8 cellular contexts compared by ENCODE assay signal in genomic region chr22:39170825-39171622, GRCh38. TPM values are rescaled to one million over a fixed set of nuclear protein-coding genes. Genes with fewer than 3 reads are reported as not detected.
A peak's percentile ranks its signal among the peaks of the same experiment; 100 is the strongest.
DNase-seq lines count a peak whose midpoint lies in the region; ATAC-seq and TF ChIP-seq lines count a peak whose summit lies in the region.

No MANE protein-coding gene starts in this region.

- no peak overlapping the region for H4K8ac ChIP-seq in H9 (replicated peaks; ENCODE audit: insufficient read length, low read depth, low read length)

- no peak overlapping the region for H2BK120ac ChIP-seq in H9 (ENCODE audit: low read depth, low read length, poor library complexity, severe bottlenecking)

- no peak overlapping the region for H2BK15ac ChIP-seq in H9 (ENCODE audit: low read depth, low read length)

- H2BK5ac ChIP-seq in H9 (ENCODE audit: insufficient read length, low read length), result peak overlapping the region; percentile 54

- peak overlapping the region; percentile 92 for H2BK12ac ChIP-seq in H9 (ENCODE audit: insufficient read length, low read depth, low read length)

- no CpG with 5 or more reads among the region's 28 CpGs for WGBS in H9 (ENCODE audit: extremely low coverage, insufficient read length, low lambda C conversion rate)

- H3K9me3 ChIP-seq in H9 (ENCODE audit: control insufficient read depth, low read depth, low read length), result no peaks in the 10 kb centered on the region

- H3K79me1 ChIP-seq in H9 (ENCODE audit: insufficient read depth, low read depth, low read length, poor library complexity, severe bottlenecking), result no peaks in the 10 kb centered on the region

- H3K27me3 Mint-ChIP-seq in H9 (ENCODE audit: low read depth), result no peaks in the 10 kb centered on the region; the same call in 1 of the 2 replicates

- peak overlapping the region in 1 of 2 experiments; percentile 15; a peak in 2 of 5 replicates for H3K4me3 Mint-ChIP-seq in H9

- H3K23me2 ChIP-seq in H9 (ENCODE audit: insufficient read length, low read depth, low read length, poor library complexity, severe bottlenecking), result no peaks in the 10 kb centered on the region

- H3K36me3 Mint-ChIP-seq in H9 (ENCODE audit: insufficient read depth in 1 of 3, low read depth in 3 of 3), result no peaks in the 10 kb centered on the region

- no peak overlapping the region for H3K4me3 ChIP-seq in brain microvascular endothelial cell (ENCODE audit: low read depth, low read length)

- H3K9ac ChIP-seq in H9 (ENCODE audit: extremely low read depth, insufficient read length, low read length), result peak overlapping the region; percentile 2

- peak overlapping the region; percentile 43 for H2AK5ac ChIP-seq in H9 (ENCODE audit: insufficient read length, low read length)

- peaks cover 3% of the 10 kb centered on the region in 2 experiments; a peak in 4 of 5 replicates for H3K9me3 Mint-ChIP-seq in H9

- peak overlapping the region; percentile 46 for H3K4ac ChIP-seq in H9 (ENCODE audit: low read depth, low read length)

- peaks cover 5% of the 10 kb centered on the region for H4K20me1 ChIP-seq in H9 (ENCODE audit: control insufficient read depth, insufficient read depth, insufficient read length)

- no peak overlapping the region for H2BK20ac ChIP-seq in H9 (ENCODE audit: low read depth, low read length, poor library complexity, severe bottlenecking)

- H3K56ac ChIP-seq in H9 (ENCODE audit: insufficient read length, low read depth, low read length), result no peak overlapping the region

- TF ChIP-seq CTCF in H9 (conservative IDR thresholded peaks at IDR 0.05) (peak; percentile 99), VCaP (conservative IDR thresholded peaks at IDR 0.05) (peak; percentile 96), brain microvascular endothelial cell (IDR thresholded peaks at IDR 0.05; ENCODE audit: low read depth, low read length, missing control alignments) (peak; percentile 95)

- no peak for ATAC-seq in GM21825 (IDR thresholded peaks at IDR 0.05; ENCODE audit: unreplicated experiment)

- peak overlapping the region; percentile 89 for H3K14ac ChIP-seq in H9 (ENCODE audit: insufficient read depth, low read length)

- H3K27ac ChIP-seq in H9 (ENCODE audit: insufficient read length, low read depth, low read length) (peak overlapping the region; percentile 4), VCaP (no peak overlapping the region), brain microvascular endothelial cell (no peak overlapping the region)

- H2AFZ ChIP-seq in H9 (ENCODE audit: low read length), result no peak overlapping the region

- in situ Hi-C loops in brain microvascular endothelial cell (cut with HindIII; ENCODE audit: low pct_ligation_motif_present, low sequenced_read_pairs), result no loop called here

- H3T11ph ChIP-seq in H9 (ENCODE audit: low read length), result no peak overlapping the region

- no peaks in the 10 kb centered on the region for H3K27me3 ChIP-seq in H9 (ENCODE audit: insufficient read depth, low read length)
- H3K27me3 ChIP-seq in brain microvascular endothelial cell (replicated peaks), result no peaks in the 10 kb centered on the region

- H3K18ac ChIP-seq in H9 (ENCODE audit: insufficient read length, low read depth, low read length), result peak overlapping the region; percentile 89

- no peaks in the 10 kb centered on the region for H3K79me2 ChIP-seq in H9 (ENCODE audit: insufficient read depth, low read length)

- H4K91ac ChIP-seq in H9 (ENCODE audit: insufficient read length, low read depth, low read length), result peak overlapping the region; percentile 97

- peak; percentile 71 for DNase-seq in COLO829 (ENCODE audit: low spot score)
- peak; percentile 89 for DNase-seq in H9
- peak; percentile 59 for DNase-seq in NCI-H2029 (lab: John Stamatoyannopoulos, UW)
- DNase-seq in brain microvascular endothelial cell, result peak; percentile 51
- DNase-seq in islet precursor cell, result peak; percentile 91
- DNase-seq in stimulated activated CD4-positive, alpha-beta T cell treated with anti-CD3 and anti-CD28 coated beads, Interleukin-1b, Interleukin-23, amount 100 ng/mL, for 24 hours (ENCODE audit: low read depth in 4 of 4, low spot score in 1 of 4), result peak; percentile 62 to 77 (median 72)

- no peak overlapping the region for H3K23ac ChIP-seq in H9 (ENCODE audit: insufficient read length, low read depth, low read length)

- peaks cover 16% of the 10 kb centered on the region; the same call in 1 of the 2 replicates for H3K4me1 ChIP-seq in H9 (ENCODE audit: insufficient read depth, low read length)

- H3K4me2 ChIP-seq in H9 (ENCODE audit: insufficient read depth, insufficient read length, low read length), result no peak overlapping the region

- H4K5ac ChIP-seq in H9 (ENCODE audit: insufficient read length, low read depth, low read length), result peak overlapping the region; percentile 73

- H3K27ac Mint-ChIP-seq in H9, result peak overlapping the region in 2 of 3 experiments; percentile 93 to 96; a peak in 4 of 7 replicates

- peaks cover 52 to 67% of the 10 kb centered on the region in 2 experiments for H3K4me1 Mint-ChIP-seq in H9

- H3K36me3 ChIP-seq in brain microvascular endothelial cell (replicated peaks), result no peaks in the 10 kb centered on the region

RNA-seq across cellular contexts. Expression of gene CBX7, which starts 18.5 kb away (rescaled TPM):
- 3.7 and 4.2 TPM in 2 replicates for total RNA-seq in H9 (2021)
